Comparison of ENCODE assay signal across 11 cellular contexts in the genomic region with DNA sequence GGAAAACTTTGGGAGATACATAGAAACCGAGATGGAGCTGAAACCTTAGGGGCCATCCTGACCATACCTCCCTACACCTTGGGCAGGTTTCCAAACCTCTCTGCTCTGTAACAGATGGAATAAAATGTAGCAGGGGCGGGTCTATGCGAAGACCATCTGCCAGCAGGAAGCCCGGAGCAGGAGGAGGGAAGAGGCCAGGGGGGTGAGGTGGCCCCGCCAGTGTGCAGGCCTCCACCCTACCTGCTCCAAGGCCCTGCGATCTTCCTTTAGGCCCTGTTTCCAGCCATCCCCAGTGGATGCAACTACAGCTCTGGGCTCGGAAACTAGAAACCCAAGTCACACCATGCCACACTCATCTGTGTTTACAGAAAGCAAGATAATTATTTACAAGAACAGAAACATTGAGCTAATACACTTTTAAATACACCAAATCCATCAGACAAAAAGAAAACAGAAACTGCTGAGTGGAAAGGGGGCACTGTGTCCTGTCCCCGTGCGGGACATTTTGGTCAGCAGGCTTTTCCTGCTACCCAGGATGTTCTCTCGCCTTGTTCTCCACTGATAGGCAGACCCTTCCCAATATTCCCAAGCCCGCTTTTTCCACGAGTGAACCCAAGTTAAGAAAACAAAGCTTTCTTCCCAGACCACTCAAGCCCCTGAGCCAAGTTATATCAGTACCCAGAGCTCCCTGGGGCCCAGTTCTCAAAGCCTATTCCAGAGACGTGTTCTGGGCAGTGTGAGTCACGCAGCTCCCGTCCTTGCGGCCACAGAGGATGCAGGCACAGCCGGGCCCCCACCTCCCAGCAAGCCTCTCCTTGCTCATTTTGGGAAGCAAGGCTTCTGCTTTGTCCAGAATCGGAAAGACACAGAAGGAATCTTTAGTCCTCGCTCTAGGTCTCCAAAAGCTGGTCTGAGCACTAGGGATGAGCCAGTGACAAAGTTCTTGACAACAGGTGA. TPM values are rescaled to one million over a fixed set of nuclear protein-coding genes. Genes with fewer than 3 reads are reported as not detected.
DNase-seq lines count a peak whose midpoint lies in the region; ATAC-seq and TF ChIP-seq lines count a peak whose summit lies in the region.
"Had no signal": no experiment of that assay in that cellular context is flagged by ENCODE, and none has a peak within 500 bp of the region (broad histone marks: within the 10 kb centered on the region; RNA-seq: fewer than 3 reads in every experiment).

No MANE protein-coding gene starts in this region.

- H4K5ac ChIP-seq in IMR-90 (ENCODE audit: low read depth, low read length), result no peak overlapping the region; the same call in 1 of the 2 replicates

- CTCF ChIA-PET in IMR-90 (lab: Yijun Ruan, JAX), result interaction anchor here (0.7 to 1.4 kb wide), 3 partner anchors 27 to 122 kb away, joined by 3 read pairs; no protein-coding TSS in a partner anchor

- H2BK15ac ChIP-seq in IMR-90 (ENCODE audit: low read depth, low read length), result no peak overlapping the region

- BruUV-seq in IMR-90 (replicated peaks; lab: Mats Ljungman, UMichigan), result no TSS peak

- POLR2A ChIA-PET in IMR-90 (lab: Charles Lee; ENCODE audit: unreplicated experiment), result no interaction called here

- dilution Hi-C loops in IMR-90 (cut with HindIII; ENCODE audit: low sequenced_read_pairs, unreplicated experiment), result no loop called here

- no peak overlapping the region for H2BK20ac ChIP-seq in IMR-90 (ENCODE audit: low read depth, low read length)

- peaks cover 5% of the 10 kb centered on the region for H3K4me1 ChIP-seq in IMR-90 (ENCODE audit: control insufficient read depth, insufficient read depth, low read length)
- H3K4me1 ChIP-seq in testis, result peaks cover 5% of the 10 kb centered on the region

- no peak overlapping the region for H2AK5ac ChIP-seq in IMR-90 (ENCODE audit: low read depth, low read length)

- no peak overlapping the region for H3K56ac ChIP-seq in IMR-90 (ENCODE audit: extremely low read depth, insufficient read depth, low read length)

- peak overlapping the region; percentile 12; the same call in 1 of the 2 replicates for H3K9ac ChIP-seq in IMR-90 (ENCODE audit: low read depth, low read length)

- TF ChIP-seq POLR2A in IMR-90 (IDR thresholded peaks at IDR 0.05; ENCODE audit: low read depth, low read length) (no peak), testis (IDR thresholded peaks at IDR 0.05) (no peak)

- no peak overlapping the region for H4K91ac ChIP-seq in IMR-90 (ENCODE audit: insufficient read depth, low read depth, low read length)

- H3K23ac ChIP-seq in IMR-90 (ENCODE audit: low read depth, low read length), result peak overlapping the region; percentile 24; the same call in 1 of the 2 replicates

- H2AK9ac ChIP-seq in IMR-90 (replicated peaks; ENCODE audit: low read depth, low read length, poor library complexity), result peak overlapping the region; percentile 15

- H3K18ac ChIP-seq in IMR-90 (ENCODE audit: low read depth, low read length), result no peak overlapping the region; the same call in 1 of the 2 replicates

- intact Hi-C loops in IMR-90 (cut with micrococcal nuclease), result no loop called here
- intact Hi-C loops in testis (cut with DNase I; ENCODE audit: low total_unique reads), result no loop called here

- no peaks in the 10 kb centered on the region for H3K36me3 ChIP-seq in IMR-90 (ENCODE audit: control insufficient read depth, insufficient read depth, low read length)
- H3K36me3 ChIP-seq in testis (ENCODE audit: low read depth, missing control alignments), result no peaks in the 10 kb centered on the region
- H3K36me3 ChIP-seq: neutrophil had no signal

- H3K14ac ChIP-seq in IMR-90 (replicated peaks; ENCODE audit: low read depth, low read length), result no peak overlapping the region

- WGBS in IMR-90 (ENCODE audit: extremely low coverage in 2 of 2, insufficient read length in 1 of 2), 2 experiments, result 36% methylated on average over 3 of the region's 19 CpGs; no CpG with 5 or more reads in 1 of the 2 experiments
- 58 to 70% methylated on average over 14 to 19 of the region's 19 CpGs for WGBS in testis, 2 donors

- H3K79me1 ChIP-seq in IMR-90 (ENCODE audit: low read depth in 1 of 2, low read length in 2 of 2), result no peaks in the 10 kb centered on the region

- H3K9me3 ChIP-seq in IMR-90 (ENCODE audit: control insufficient read depth, insufficient read depth, low read length) (peaks cover 9% of the 10 kb centered on the region), testis (no peaks in the 10 kb centered on the region)
- H3K9me3 ChIP-seq: neutrophil had no signal

- H3K4ac ChIP-seq in IMR-90 (ENCODE audit: low read depth, low read length), result peak overlapping the region; percentile 10; the same call in 1 of the 2 replicates

- TF ChIP-seq CTCF in IMR-90 (conservative IDR thresholded peaks at IDR 0.05; ENCODE audit: low read depth, low read length) (no peak), foreskin fibroblast (IDR thresholded peaks at IDR 0.05; ENCODE audit: low read depth, low read length) (no peak), testis (IDR thresholded peaks at IDR 0.05) (no peak)

- no peak overlapping the region for H2BK5ac ChIP-seq in IMR-90 (ENCODE audit: low read depth, low read length, poor library complexity, severe bottlenecking)

- H2BK120ac ChIP-seq in IMR-90 (ENCODE audit: low read depth, low read length), result no peak overlapping the region

- H4K8ac ChIP-seq in IMR-90 (ENCODE audit: low read depth in 2 of 2, low read length in 2 of 2), result no peak overlapping the region

- H2AFZ ChIP-seq in IMR-90 (replicated peaks; ENCODE audit: low read length, poor library complexity), result peak overlapping the region; percentile 34

- in situ Hi-C loops in IMR-90 (cut with MboI; ENCODE audit: low sequenced_read_pairs), result no loop called here

- no peak overlapping the region for H3K4me3 ChIP-seq in IMR-90 (ENCODE audit: insufficient read depth, low read depth, low read length)
- no peak overlapping the region for H3K4me3 ChIP-seq in foreskin fibroblast (ENCODE audit: low read depth in 1 of 2, low read length in 2 of 2)
- no peak overlapping the region for H3K4me3 ChIP-seq in testis

- TF ChIP-seq RAD21 in IMR-90 (IDR thresholded peaks at IDR 0.05; ENCODE audit: low read length), result no peak

- peak; percentile 92 for ATAC-seq in IMR-90 (ENCODE audit: low read depth)
- ATAC-seq in GM21360 (IDR thresholded peaks at IDR 0.05; ENCODE audit: unreplicated experiment), result no peak
- ATAC-seq: stimulated activated naive CD8-positive, alpha-beta T cell treated with anti-CD3 and anti-CD28 coated beads, Interleukin-15, amount 100 ng/mL, for 72 hours had no signal

- DNase-seq in IMR-90, result peak; percentile 44
- peak; percentile 75 for DNase-seq in RPMI7951 (ENCODE audit: low read depth)
- peak; percentile 23 to 67 for DNase-seq in foreskin fibroblast
- peak; percentile 12 for DNase-seq in testis
- no peak for DNase-seq in kidney glomerular epithelial cell (lab: John Stamatoyannopoulos, UW)
- DNase-seq in NOMO-1 treated with DMSO at 0.1 percent for 48 hours (lab: John Stamatoyannopoulos, UW; ENCODE audit: unreplicated experiment), result no peak
- DNase-seq: activated CD4-positive, alpha-beta memory T cell treated with anti-CD3 and anti-CD28 coated beads, Interleukin-2, amount 10 ng/mL, durations not matched to agents 7 days and 5 days; stimulated activated naive CD8-positive, alpha-beta T cell treated with anti-CD3 and anti-CD28 coated beads, Interleukin-15, amount 100 ng/mL, for 72 hours had no signal

- peak overlapping the region; percentile 54 for H3K4me2 ChIP-seq in IMR-90 (ENCODE audit: low read depth, low read length)

- no peaks in the 10 kb centered on the region for H3K9me1 ChIP-seq in IMR-90 (ENCODE audit: insufficient read depth, low read length)

- H3K27ac ChIP-seq in IMR-90 (ENCODE audit: insufficient read depth, low read length) (peak overlapping the region; percentile 74; the same call in 1 of the 2 replicates), testis (no peak overlapping the region)
- H3K27ac ChIP-seq: neutrophil had no signal

- H4K20me1 ChIP-seq in IMR-90 (ENCODE audit: insufficient read depth, low read length), result no peaks in the 10 kb centered on the region

- H3K27me3 ChIP-seq in IMR-90 (ENCODE audit: control insufficient read depth, insufficient read depth, low read length), result peaks cover 27% of the 10 kb centered on the region
- H3K27me3 ChIP-seq in testis, result no peaks in the 10 kb centered on the region

TF ChIP-seq in IMR-90, 13 proteins besides CTCF, POLR2A, EP300 and RAD21 (continues in another document):
- TF ChIP-seq, protein P1, sequence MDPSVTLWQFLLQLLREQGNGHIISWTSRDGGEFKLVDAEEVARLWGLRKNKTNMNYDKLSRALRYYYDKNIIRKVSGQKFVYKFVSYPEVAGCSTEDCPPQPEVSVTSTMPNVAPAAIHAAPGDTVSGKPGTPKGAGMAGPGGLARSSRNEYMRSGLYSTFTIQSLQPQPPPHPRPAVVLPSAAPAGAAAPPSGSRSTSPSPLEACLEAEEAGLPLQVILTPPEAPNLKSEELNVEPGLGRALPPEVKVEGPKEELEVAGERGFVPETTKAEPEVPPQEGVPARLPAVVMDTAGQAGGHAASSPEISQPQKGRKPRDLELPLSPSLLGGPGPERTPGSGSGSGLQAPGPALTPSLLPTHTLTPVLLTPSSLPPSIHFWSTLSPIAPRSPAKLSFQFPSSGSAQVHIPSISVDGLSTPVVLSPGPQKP (IDR thresholded peaks at IDR 0.05; ENCODE audit: borderline replicate concordance, low read depth, low read length), result no peak
- TF ChIP-seq MAFK (IDR thresholded peaks at IDR 0.05; ENCODE audit: low read depth, low read length) (no peak), RFX5 (IDR thresholded peaks at IDR 0.05; ENCODE audit: low read depth, low read length) (no peak), CEBPB (IDR thresholded peaks at IDR 0.05; ENCODE audit: low read depth, low read length) (no peak), MAZ (IDR thresholded peaks at IDR 0.05; ENCODE audit: borderline replicate concordance, low read depth, low read length) (no peak; the same call in 1 of the 2 replicates), BHLHE40 (IDR thresholded peaks at IDR 0.05; ENCODE audit: low read depth, low read length) (no peak), SMC3 (IDR thresholded peaks at IDR 0.05; ENCODE audit: low read depth, low read length) (no peak), RCOR1 (IDR thresholded peaks at IDR 0.05; ENCODE audit: insufficient replicate concordance, low read length) (no peak), NFE2L2 (IDR thresholded peaks at IDR 0.05; ENCODE audit: low read depth, low read length) (no peak), CHD1 (IDR thresholded peaks at IDR 0.05; ENCODE audit: low read depth, low read length) (no peak), FOS (IDR thresholded peaks at IDR 0.05; ENCODE audit: low read depth, low read length) (no peak), MXI1 (IDR thresholded peaks at IDR 0.05; ENCODE audit: borderline replicate concordance, low read depth, low read length) (no peak)

RNA-seq across cellular contexts. Expression of a gene that starts 17.3 kb away (rescaled TPM):
- total RNA-seq in IMR-90 (2012; rRNA removed) (not detected in 2 replicates), testis (1 to 10 TPM; 7.5 to 8.7 TPM)
- polyA plus RNA-seq in IMR-90 (2012; rRNA removed) (not detected in 2 replicates), testis (ENCODE audit: insufficient read depth, low read depth, low replicate concordance) (30.6 TPM)
- polyA plus RNA-seq in IMR-90 (2012; cell fraction: cytosol; rRNA removed), result not detected in 2 replicates
- polyA plus RNA-seq in IMR-90 (2012; cell fraction: nucleus; rRNA removed; ENCODE audit: low replicate concordance), result not detected in 2 replicates
- total RNA-seq in RPMI7951 (2014; rRNA removed; shearing (Covaris generic)), result not detected in 2 replicates
- total RNA-seq: activated CD4-positive, alpha-beta memory T cell treated with anti-CD3 and anti-CD28 coated beads, Interleukin-2, amount 10 ng/mL, durations not matched to agents 7 days and 5 days; endothelial cell of umbilical vein had no signal
- polyA plus RNA-seq: endothelial cell of umbilical vein had no signal

Comparison
In these comparisons a context has a peak if more than half of its experiments do, and no peak if none do; other contexts are left out.
1. DNase-seq: peak in IMR-90 (single experiment), RPMI7951 (single experiment), foreskin fibroblast (2 of 2) and testis (single experiment); none in kidney glomerular epithelial cell (single experiment) and NOMO-1 treated with DMSO at 0.1 percent for 48 hours (single experiment).